1 cellular context compared by ENCODE assay signal in the genomic region with DNA sequence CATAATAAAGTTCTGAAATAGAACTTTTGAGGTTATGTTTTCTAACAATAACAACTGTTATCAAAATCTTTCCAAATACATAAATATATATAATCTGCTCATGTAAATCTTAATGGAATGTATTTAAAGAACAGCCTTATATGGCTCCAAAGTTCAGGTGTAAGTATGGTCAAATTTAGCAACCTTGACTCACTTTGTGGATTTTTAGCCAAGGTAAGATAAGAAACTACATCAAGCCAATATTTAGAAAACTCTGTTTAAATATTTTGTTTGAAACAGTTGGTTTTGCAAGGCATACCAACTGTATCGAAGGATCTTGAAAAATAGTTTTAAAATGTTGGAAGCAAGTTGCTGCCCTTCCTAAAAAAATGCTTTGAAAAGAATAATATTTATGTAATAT.
TF ChIP-seq lines count a peak whose summit lies in the region.

No MANE protein-coding gene starts in this region.

TF ChIP-seq in HepG2, 621 proteins besides CTCF, POLR2A, EP300 and RAD21 (continued from another document):
- TF ChIP-seq, protein P1, sequence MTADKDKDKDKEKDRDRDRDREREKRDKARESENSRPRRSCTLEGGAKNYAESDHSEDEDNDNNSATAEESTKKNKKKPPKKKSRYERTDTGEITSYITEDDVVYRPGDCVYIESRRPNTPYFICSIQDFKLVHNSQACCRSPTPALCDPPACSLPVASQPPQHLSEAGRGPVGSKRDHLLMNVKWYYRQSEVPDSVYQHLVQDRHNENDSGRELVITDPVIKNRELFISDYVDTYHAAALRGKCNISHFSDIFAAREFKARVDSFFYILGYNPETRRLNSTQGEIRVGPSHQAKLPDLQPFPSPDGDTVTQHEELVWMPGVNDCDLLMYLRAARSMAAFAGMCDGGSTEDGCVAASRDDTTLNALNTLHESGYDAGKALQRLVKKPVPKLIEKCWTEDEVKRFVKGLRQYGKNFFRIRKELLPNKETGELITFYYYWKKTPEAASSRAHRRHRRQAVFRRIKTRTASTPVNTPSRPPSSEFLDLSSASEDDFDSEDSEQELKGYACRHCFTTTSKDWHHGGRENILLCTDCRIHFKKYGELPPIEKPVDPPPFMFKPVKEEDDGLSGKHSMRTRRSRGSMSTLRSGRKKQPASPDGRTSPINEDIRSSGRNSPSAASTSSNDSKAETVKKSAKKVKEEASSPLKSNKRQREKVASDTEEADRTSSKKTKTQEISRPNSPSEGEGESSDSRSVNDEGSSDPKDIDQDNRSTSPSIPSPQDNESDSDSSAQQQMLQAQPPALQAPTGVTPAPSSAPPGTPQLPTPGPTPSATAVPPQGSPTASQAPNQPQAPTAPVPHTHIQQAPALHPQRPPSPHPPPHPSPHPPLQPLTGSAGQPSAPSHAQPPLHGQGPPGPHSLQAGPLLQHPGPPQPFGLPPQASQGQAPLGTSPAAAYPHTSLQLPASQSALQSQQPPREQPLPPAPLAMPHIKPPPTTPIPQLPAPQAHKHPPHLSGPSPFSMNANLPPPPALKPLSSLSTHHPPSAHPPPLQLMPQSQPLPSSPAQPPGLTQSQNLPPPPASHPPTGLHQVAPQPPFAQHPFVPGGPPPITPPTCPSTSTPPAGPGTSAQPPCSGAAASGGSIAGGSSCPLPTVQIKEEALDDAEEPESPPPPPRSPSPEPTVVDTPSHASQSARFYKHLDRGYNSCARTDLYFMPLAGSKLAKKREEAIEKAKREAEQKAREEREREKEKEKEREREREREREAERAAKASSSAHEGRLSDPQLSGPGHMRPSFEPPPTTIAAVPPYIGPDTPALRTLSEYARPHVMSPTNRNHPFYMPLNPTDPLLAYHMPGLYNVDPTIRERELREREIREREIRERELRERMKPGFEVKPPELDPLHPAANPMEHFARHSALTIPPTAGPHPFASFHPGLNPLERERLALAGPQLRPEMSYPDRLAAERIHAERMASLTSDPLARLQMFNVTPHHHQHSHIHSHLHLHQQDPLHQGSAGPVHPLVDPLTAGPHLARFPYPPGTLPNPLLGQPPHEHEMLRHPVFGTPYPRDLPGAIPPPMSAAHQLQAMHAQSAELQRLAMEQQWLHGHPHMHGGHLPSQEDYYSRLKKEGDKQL (CRISPR knock-in tag; IDR thresholded peaks at IDR 0.05; ENCODE audit: low read depth), result peak; percentile 40; the same call in 1 of the 2 replicates
- no peak for TF ChIP-seq NKX3-1 (CRISPR knock-in tag; IDR thresholded peaks at IDR 0.05)
- TF ChIP-seq NR1H2 (CRISPR knock-in tag; IDR thresholded peaks at IDR 0.05; ENCODE audit: borderline replicate concordance, low read depth), result no peak
- TF ChIP-seq ZNF563 (CRISPR knock-in tag; IDR thresholded peaks at IDR 0.05), result no peak
- TF ChIP-seq MXI1 (IDR thresholded peaks at IDR 0.05; ENCODE audit: borderline replicate concordance, low read depth, low read length), result no peak
- peak; percentile 71; the same call in 1 of the 2 replicates for TF ChIP-seq GATA4 (IDR thresholded peaks at IDR 0.05; ENCODE audit: borderline replicate concordance, low read depth)
- TF ChIP-seq SRF (IDR thresholded peaks at IDR 0.05; ENCODE audit: low read depth, low read length), result 0 out of 2 replicates have a peak, but pooled peaks have one; percentile 58
- no peak for TF ChIP-seq SOX13 (IDR thresholded peaks at IDR 0.05)
- peak in 1 of 2 experiments; percentile 60; a peak in 1 of 4 replicates for TF ChIP-seq SOX13 (CRISPR knock-in tag; conservative IDR thresholded peaks at IDR 0.05 in 1 of 2, IDR thresholded peaks at IDR 0.05 in 1 of 2)
- TF ChIP-seq, protein P2, sequence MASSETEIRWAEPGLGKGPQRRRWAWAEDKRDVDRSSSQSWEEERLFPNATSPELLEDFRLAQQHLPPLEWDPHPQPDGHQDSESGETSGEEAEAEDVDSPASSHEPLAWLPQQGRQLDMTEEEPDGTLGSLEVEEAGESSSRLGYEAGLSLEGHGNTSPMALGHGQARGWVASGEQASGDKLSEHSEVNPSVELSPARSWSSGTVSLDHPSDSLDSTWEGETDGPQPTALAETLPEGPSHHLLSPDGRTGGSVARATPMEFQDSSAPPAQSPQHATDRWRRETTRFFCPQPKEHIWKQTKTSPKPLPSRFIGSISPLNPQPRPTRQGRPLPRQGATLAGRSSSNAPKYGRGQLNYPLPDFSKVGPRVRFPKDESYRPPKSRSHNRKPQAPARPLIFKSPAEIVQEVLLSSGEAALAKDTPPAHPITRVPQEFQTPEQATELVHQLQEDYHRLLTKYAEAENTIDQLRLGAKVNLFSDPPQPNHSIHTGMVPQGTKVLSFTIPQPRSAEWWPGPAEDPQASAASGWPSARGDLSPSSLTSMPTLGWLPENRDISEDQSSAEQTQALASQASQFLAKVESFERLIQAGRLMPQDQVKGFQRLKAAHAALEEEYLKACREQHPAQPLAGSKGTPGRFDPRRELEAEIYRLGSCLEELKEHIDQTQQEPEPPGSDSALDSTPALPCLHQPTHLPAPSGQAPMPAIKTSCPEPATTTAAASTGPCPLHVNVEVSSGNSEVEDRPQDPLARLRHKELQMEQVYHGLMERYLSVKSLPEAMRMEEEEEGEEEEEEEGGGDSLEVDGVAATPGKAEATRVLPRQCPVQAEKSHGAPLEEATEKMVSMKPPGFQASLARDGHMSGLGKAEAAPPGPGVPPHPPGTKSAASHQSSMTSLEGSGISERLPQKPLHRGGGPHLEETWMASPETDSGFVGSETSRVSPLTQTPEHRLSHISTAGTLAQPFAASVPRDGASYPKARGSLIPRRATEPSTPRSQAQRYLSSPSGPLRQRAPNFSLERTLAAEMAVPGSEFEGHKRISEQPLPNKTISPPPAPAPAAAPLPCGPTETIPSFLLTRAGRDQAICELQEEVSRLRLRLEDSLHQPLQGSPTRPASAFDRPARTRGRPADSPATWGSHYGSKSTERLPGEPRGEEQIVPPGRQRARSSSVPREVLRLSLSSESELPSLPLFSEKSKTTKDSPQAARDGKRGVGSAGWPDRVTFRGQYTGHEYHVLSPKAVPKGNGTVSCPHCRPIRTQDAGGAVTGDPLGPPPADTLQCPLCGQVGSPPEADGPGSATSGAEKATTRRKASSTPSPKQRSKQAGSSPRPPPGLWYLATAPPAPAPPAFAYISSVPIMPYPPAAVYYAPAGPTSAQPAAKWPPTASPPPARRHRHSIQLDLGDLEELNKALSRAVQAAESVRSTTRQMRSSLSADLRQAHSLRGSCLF (CRISPR knock-in tag; IDR thresholded peaks at IDR 0.05; ENCODE audit: borderline replicate concordance), result no peak
- peak; percentile 40; the same call in 1 of the 2 replicates for TF ChIP-seq RARA (CRISPR knock-in tag; IDR thresholded peaks at IDR 0.05)
- TF ChIP-seq ISX (CRISPR knock-in tag; conservative IDR thresholded peaks at IDR 0.05), result no peak
- TF ChIP-seq, protein P3, sequence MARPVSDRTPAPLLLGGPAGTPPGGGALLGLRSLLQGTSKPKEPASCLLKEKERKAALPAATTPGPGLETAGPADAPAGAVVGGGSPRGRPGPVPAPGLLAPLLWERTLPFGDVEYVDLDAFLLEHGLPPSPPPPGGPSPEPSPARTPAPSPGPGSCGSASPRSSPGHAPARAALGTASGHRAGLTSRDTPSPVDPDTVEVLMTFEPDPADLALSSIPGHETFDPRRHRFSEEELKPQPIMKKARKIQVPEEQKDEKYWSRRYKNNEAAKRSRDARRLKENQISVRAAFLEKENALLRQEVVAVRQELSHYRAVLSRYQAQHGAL (CRISPR knock-in tag; IDR thresholded peaks at IDR 0.05; ENCODE audit: not compliant biosample characterization), result no peak
- 0 out of 2 replicates have a peak, but pooled peaks have one; percentile 36 for TF ChIP-seq KDM6A (CRISPR knock-in tag; IDR thresholded peaks at IDR 0.05; ENCODE audit: low read depth)
- TF ChIP-seq RAD51 (IDR thresholded peaks at IDR 0.05; ENCODE audit: borderline replicate concordance), result no peak
- peak; percentile 38; the same call in 1 of the 2 replicates for TF ChIP-seq FOXO1 (CRISPR knock-in tag; IDR thresholded peaks at IDR 0.05)
- no peak for TF ChIP-seq BHLHE40 (IDR thresholded peaks at IDR 0.05; ENCODE audit: low read length)
- TF ChIP-seq, protein P4, sequence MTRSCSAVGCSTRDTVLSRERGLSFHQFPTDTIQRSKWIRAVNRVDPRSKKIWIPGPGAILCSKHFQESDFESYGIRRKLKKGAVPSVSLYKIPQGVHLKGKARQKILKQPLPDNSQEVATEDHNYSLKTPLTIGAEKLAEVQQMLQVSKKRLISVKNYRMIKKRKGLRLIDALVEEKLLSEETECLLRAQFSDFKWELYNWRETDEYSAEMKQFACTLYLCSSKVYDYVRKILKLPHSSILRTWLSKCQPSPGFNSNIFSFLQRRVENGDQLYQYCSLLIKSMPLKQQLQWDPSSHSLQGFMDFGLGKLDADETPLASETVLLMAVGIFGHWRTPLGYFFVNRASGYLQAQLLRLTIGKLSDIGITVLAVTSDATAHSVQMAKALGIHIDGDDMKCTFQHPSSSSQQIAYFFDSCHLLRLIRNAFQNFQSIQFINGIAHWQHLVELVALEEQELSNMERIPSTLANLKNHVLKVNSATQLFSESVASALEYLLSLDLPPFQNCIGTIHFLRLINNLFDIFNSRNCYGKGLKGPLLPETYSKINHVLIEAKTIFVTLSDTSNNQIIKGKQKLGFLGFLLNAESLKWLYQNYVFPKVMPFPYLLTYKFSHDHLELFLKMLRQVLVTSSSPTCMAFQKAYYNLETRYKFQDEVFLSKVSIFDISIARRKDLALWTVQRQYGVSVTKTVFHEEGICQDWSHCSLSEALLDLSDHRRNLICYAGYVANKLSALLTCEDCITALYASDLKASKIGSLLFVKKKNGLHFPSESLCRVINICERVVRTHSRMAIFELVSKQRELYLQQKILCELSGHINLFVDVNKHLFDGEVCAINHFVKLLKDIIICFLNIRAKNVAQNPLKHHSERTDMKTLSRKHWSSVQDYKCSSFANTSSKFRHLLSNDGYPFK (CRISPR knock-in tag; IDR thresholded peaks at IDR 0.05; ENCODE audit: borderline replicate concordance), result no peak
- TF ChIP-seq NR2F2 (IDR thresholded peaks at IDR 0.05; ENCODE audit: borderline replicate concordance, low read depth), result 0 out of 2 replicates have a peak, but pooled peaks have one; percentile 35
- TF ChIP-seq, protein P5, sequence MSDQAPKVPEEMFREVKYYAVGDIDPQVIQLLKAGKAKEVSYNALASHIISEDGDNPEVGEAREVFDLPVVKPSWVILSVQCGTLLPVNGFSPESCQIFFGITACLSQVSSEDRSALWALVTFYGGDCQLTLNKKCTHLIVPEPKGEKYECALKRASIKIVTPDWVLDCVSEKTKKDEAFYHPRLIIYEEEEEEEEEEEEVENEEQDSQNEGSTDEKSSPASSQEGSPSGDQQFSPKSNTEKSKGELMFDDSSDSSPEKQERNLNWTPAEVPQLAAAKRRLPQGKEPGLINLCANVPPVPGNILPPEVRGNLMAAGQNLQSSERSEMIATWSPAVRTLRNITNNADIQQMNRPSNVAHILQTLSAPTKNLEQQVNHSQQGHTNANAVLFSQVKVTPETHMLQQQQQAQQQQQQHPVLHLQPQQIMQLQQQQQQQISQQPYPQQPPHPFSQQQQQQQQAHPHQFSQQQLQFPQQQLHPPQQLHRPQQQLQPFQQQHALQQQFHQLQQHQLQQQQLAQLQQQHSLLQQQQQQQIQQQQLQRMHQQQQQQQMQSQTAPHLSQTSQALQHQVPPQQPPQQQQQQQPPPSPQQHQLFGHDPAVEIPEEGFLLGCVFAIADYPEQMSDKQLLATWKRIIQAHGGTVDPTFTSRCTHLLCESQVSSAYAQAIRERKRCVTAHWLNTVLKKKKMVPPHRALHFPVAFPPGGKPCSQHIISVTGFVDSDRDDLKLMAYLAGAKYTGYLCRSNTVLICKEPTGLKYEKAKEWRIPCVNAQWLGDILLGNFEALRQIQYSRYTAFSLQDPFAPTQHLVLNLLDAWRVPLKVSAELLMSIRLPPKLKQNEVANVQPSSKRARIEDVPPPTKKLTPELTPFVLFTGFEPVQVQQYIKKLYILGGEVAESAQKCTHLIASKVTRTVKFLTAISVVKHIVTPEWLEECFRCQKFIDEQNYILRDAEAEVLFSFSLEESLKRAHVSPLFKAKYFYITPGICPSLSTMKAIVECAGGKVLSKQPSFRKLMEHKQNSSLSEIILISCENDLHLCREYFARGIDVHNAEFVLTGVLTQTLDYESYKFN (CRISPR knock-in tag; conservative IDR thresholded peaks at IDR 0.05), result peak; percentile 84
- TF ChIP-seq HNF4A (CRISPR knock-in tag; IDR thresholded peaks at IDR 0.05), result peak; percentile 88
- TF ChIP-seq ZNF724P (CRISPR knock-in tag; IDR thresholded peaks at IDR 0.05; ENCODE audit: borderline replicate concordance), result no peak
- TF ChIP-seq, protein P6, sequence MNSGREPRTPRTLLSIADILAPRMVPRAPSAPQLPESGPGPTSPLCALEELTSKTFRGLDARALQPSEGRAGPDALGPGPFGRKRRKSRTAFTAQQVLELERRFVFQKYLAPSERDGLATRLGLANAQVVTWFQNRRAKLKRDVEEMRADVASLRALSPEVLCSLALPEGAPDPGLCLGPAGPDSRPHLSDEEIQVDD (CRISPR knock-in tag; IDR thresholded peaks at IDR 0.05; ENCODE audit: borderline replicate concordance), result no peak
- peak; percentile 28; the same call in 1 of the 2 replicates for TF ChIP-seq CEBPG (CRISPR knock-in tag; IDR thresholded peaks at IDR 0.05)
- TF ChIP-seq ZNF446 (CRISPR knock-in tag; IDR thresholded peaks at IDR 0.05), result no peak
- TF ChIP-seq, protein P7, sequence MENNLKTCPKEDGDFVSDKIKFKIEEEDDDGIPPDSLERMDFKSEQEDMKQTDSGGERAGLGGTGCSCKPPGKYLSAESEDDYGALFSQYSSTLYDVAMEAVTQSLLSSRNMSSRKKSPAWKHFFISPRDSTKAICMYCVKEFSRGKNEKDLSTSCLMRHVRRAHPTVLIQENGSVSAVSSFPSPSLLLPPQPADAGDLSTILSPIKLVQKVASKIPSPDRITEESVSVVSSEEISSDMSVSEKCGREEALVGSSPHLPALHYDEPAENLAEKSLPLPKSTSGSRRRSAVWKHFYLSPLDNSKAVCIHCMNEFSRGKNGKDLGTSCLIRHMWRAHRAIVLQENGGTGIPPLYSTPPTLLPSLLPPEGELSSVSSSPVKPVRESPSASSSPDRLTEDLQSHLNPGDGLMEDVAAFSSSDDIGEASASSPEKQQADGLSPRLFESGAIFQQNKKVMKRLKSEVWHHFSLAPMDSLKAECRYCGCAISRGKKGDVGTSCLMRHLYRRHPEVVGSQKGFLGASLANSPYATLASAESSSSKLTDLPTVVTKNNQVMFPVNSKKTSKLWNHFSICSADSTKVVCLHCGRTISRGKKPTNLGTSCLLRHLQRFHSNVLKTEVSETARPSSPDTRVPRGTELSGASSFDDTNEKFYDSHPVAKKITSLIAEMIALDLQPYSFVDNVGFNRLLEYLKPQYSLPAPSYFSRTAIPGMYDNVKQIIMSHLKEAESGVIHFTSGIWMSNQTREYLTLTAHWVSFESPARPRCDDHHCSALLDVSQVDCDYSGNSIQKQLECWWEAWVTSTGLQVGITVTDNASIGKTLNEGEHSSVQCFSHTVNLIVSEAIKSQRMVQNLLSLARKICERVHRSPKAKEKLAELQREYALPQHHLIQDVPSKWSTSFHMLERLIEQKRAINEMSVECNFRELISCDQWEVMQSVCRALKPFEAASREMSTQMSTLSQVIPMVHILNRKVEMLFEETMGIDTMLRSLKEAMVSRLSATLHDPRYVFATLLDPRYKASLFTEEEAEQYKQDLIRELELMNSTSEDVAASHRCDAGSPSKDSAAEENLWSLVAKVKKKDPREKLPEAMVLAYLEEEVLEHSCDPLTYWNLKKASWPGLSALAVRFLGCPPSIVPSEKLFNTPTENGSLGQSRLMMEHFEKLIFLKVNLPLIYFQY (CRISPR knock-in tag; IDR thresholded peaks at IDR 0.05; ENCODE audit: borderline replicate concordance), result no peak
